In genomic region chr3:41118461-41119385, GRCh38 we compare ENCODE assay signal across 16 cellular contexts.
A peak's percentile ranks its signal among the peaks of the same experiment; 100 is the strongest.
DNase-seq lines count a peak whose midpoint lies in the region; ATAC-seq and TF ChIP-seq lines count a peak whose summit lies in the region.
"Had no signal": no experiment of that assay in that cellular context is flagged by ENCODE, and none has a peak within 500 bp of the region (broad histone marks: within the 10 kb centered on the region; RNA-seq: fewer than 3 reads in every experiment).

No MANE protein-coding gene starts in this region.

- H3K4me1 ChIP-seq in transverse colon, result peaks cover 3 to 37% (median 15%) of the 10 kb centered on the region in 4 donors
- no peaks in the 10 kb centered on the region for H3K4me1 ChIP-seq in uterus

- TF ChIP-seq POLR2A in transverse colon (IDR thresholded peaks at IDR 0.05) (no peak), uterus (IDR thresholded peaks at IDR 0.05) (no peak)

- in situ Hi-C loops in transverse colon (cut with MboI; ENCODE audit: low pct_ligation_motif_present in 1 of 4, low pct_unique_long_range_greater_than_20kb in 1 of 4, low sequenced_read_pairs in 3 of 4), result no loop called here

- ATAC-seq in left lobe of liver, result peak; percentile 42
- ATAC-seq in activated CD4-positive, CD25-positive, alpha-beta regulatory T cell treated with anti-CD3 and anti-CD28 coated beads, Interleukin-2, amount 50 U/mL, for 24 hours, result no peak
- ATAC-seq in HG03280 (IDR thresholded peaks at IDR 0.05; ENCODE audit: unreplicated experiment), result no peak
- ATAC-seq: SK-N-SH treated with all-trans-retinoic acid at 6 μM for 48 hours had no signal

- peaks cover 21% of the 10 kb centered on the region for H3K4me1 Mint-ChIP-seq in activated T-helper 2 cell treated with anti-CD3 and anti-CD28 coated beads, Interferon-gamma antibody, Interleukin-2, Interleukin-4, amounts not matched to agents 10 μg/mL and 5 μg/mL and 100 μg/mL, durations not matched to agents 14 hours and 24 hours and 36 hours (ENCODE audit: low read depth)

- H3K27me3 ChIP-seq in transverse colon (no peaks in the 10 kb centered on the region), uterus (no peaks in the 10 kb centered on the region)
- H3K27me3 ChIP-seq: gastroesophageal sphincter, ovary, suprapubic skin had no signal

- H3K9me3 Mint-ChIP-seq in activated T-helper 2 cell treated with anti-CD3 and anti-CD28 coated beads, Interferon-gamma antibody, Interleukin-2, Interleukin-4, amounts not matched to agents 10 μg/mL and 5 μg/mL and 100 μg/mL, durations not matched to agents 14 hours and 24 hours and 36 hours, result no peaks in the 10 kb centered on the region

- intact Hi-C loops in activated T-helper 2 cell treated with anti-CD3 and anti-CD28 coated beads, Interferon-gamma antibody, Interleukin-2, Interleukin-4, amounts not matched to agents 10 μg/mL and 5 μg/mL and 100 μg/mL, durations not matched to agents 14 hours and 24 hours and 36 hours (cut with micrococcal nuclease), result loop anchor here (5.0 kb wide), 1 partner anchor 49 kb away; no protein-coding TSS in a partner anchor
- intact Hi-C loops in transverse colon (cut with DNase I; ENCODE audit: low total_unique reads), result no loop called here
- intact Hi-C loops in uterus (cut with DNase I; ENCODE audit: low total_unique reads), result no loop called here

- DNase-seq in stimulated activated CD4-positive, alpha-beta T cell treated with anti-CD3 and anti-CD28 coated beads, Interleukin-15, amount 100 ng/mL, for 24 hours, result peak; percentile 8
- DNase-seq in stimulated activated CD4-positive, alpha-beta T cell treated with anti-CD3 and anti-CD28 coated beads, Interleukin-4, amount 100 ng/mL, for 4 hours, result no peak
- DNase-seq in activated T-helper 2 cell treated with anti-CD3 and anti-CD28 coated beads, Interferon-gamma antibody, Interleukin-2, Interleukin-4, amounts not matched to agents 10 μg/mL and 5 μg/mL and 100 μg/mL, durations not matched to agents 14 hours and 24 hours and 36 hours (ENCODE audit: low spot score), result no peak
- DNase-seq in left lobe of liver (ENCODE audit: low spot score) (no peak), transverse colon (peak; percentile 59), uterus (no peak)
- DNase-seq: effector CD4-positive, alpha-beta T cell; KG1; ovary; spleen; WERI-Rb-1 had no signal

- H3K4me3 ChIP-seq in transverse colon, result no peak overlapping the region
- H3K4me3 ChIP-seq in uterus, result no peak overlapping the region
- H3K4me3 ChIP-seq: gastroesophageal sphincter, ovary, suprapubic skin had no signal

- peak overlapping the region; percentile 83 for H3K27ac Mint-ChIP-seq in activated T-helper 2 cell treated with anti-CD3 and anti-CD28 coated beads, Interferon-gamma antibody, Interleukin-2, Interleukin-4, amounts not matched to agents 10 μg/mL and 5 μg/mL and 100 μg/mL, durations not matched to agents 14 hours and 24 hours and 36 hours

- H3K36me3 ChIP-seq in transverse colon (no peaks in the 10 kb centered on the region), uterus (no peaks in the 10 kb centered on the region)
- H3K36me3 ChIP-seq: gastroesophageal sphincter, ovary, spleen, suprapubic skin, WERI-Rb-1 had no signal

- no peak for TF ChIP-seq EP300 in transverse colon (IDR thresholded peaks at IDR 0.05; ENCODE audit: low read depth)

- no peaks in the 10 kb centered on the region for H3K27me3 Mint-ChIP-seq in activated T-helper 2 cell treated with anti-CD3 and anti-CD28 coated beads, Interferon-gamma antibody, Interleukin-2, Interleukin-4, amounts not matched to agents 10 μg/mL and 5 μg/mL and 100 μg/mL, durations not matched to agents 14 hours and 24 hours and 36 hours (ENCODE audit: low read depth)

- H3K27ac ChIP-seq in transverse colon, result peak overlapping the region in 2 of 4 donors; percentile 43 to 50
- H3K27ac ChIP-seq in uterus, result no peak overlapping the region
- H3K27ac ChIP-seq: ovary, WERI-Rb-1 had no signal

- TF ChIP-seq CTCF in transverse colon (IDR thresholded peaks at IDR 0.05) (no peak), uterus (IDR thresholded peaks at IDR 0.05) (no peak)

- 74 to 77% methylated on average over 7 to 10 of the region's 10 CpGs for WGBS in transverse colon (ENCODE audit: low coverage in 1 of 2), 2 donors

- H3K9me3 ChIP-seq in transverse colon, result no peaks in the 10 kb centered on the region
- no peaks in the 10 kb centered on the region for H3K9me3 ChIP-seq in uterus
- H3K9me3 ChIP-seq: gastroesophageal sphincter, ovary, spleen, suprapubic skin had no signal

- H3K4me3 Mint-ChIP-seq in activated T-helper 2 cell treated with anti-CD3 and anti-CD28 coated beads, Interferon-gamma antibody, Interleukin-2, Interleukin-4, amounts not matched to agents 10 μg/mL and 5 μg/mL and 100 μg/mL, durations not matched to agents 14 hours and 24 hours and 36 hours (ENCODE audit: low read depth), result no peak overlapping the region

- H3K36me3 Mint-ChIP-seq in activated T-helper 2 cell treated with anti-CD3 and anti-CD28 coated beads, Interferon-gamma antibody, Interleukin-2, Interleukin-4, amounts not matched to agents 10 μg/mL and 5 μg/mL and 100 μg/mL, durations not matched to agents 14 hours and 24 hours and 36 hours (ENCODE audit: low read depth), result no peaks in the 10 kb centered on the region

Comparison
In these comparisons a context has a peak if more than half of its experiments do, and no peak if none do; other contexts are left out.
1. DNase-seq: peak in stimulated activated CD4-positive, alpha-beta T cell treated with anti-CD3 and anti-CD28 coated beads, Interleukin-15, amount 100 ng/mL, for 24 hours (single experiment) and transverse colon (single experiment); none in stimulated activated CD4-positive, alpha-beta T cell treated with anti-CD3 and anti-CD28 coated beads, Interleukin-4, amount 100 ng/mL, for 4 hours (0 of 2), activated T-helper 2 cell treated with anti-CD3 and anti-CD28 coated beads, Interferon-gamma antibody, Interleukin-2, Interleukin-4, amounts not matched to agents 10 μg/mL and 5 μg/mL and 100 μg/mL, durations not matched to agents 14 hours and 24 hours and 36 hours (single experiment), left lobe of liver (single experiment) and uterus (0 of 2).